Comparison of ENCODE assay signal across 13 cellular contexts in genomic region chr10:44965104-44965503, GRCh38. TPM values are rescaled to one million over a fixed set of nuclear protein-coding genes. Genes with fewer than 3 reads are reported as not detected.
DNase-seq lines count a peak whose midpoint lies in the region; ATAC-seq and TF ChIP-seq lines count a peak whose summit lies in the region.
"Had no signal": no experiment of that assay in that cellular context is flagged by ENCODE, and none has a peak within 500 bp of the region (broad histone marks: within the 10 kb centered on the region; RNA-seq: fewer than 3 reads in every experiment).

No MANE protein-coding gene starts in this region.

- H3K9me3 Mint-ChIP-seq in IgD-negative memory B cell: no peaks in the 10 kb centered on the region
- H3K9me3 Mint-ChIP-seq in brain: no peaks in the 10 kb centered on the region

- H3K4me1 Mint-ChIP-seq in IgD-negative memory B cell (peaks cover 38 to 60% (median 41%) of the 10 kb centered on the region in 3 donors), brain (peaks cover 78% of the 10 kb centered on the region)

- no peak for TF ChIP-seq CTCF in brain (conservative IDR thresholded peaks at IDR 0.05)

- no peak for ATAC-seq in HG02981 (IDR thresholded peaks at IDR 0.05; ENCODE audit: unreplicated experiment)
- ATAC-seq in HG03095 (IDR thresholded peaks at IDR 0.05; ENCODE audit: unreplicated experiment): no peak

- H3K36me3 Mint-ChIP-seq in IgD-negative memory B cell (no peaks in the 10 kb centered on the region), brain (peaks cover 15% of the 10 kb centered on the region)

- H3K27ac Mint-ChIP-seq in IgD-negative memory B cell: peak overlapping the region in 1 of 3 donors; percentile 39
- H3K27ac Mint-ChIP-seq in brain: peak overlapping the region; percentile 92 to 100 (median 97)

- DNase-seq in medulla oblongata (ENCODE audit: extremely low spot score) (peak; percentile 15), NCI-H524 (lab: John Stamatoyannopoulos, UW) (no peak), SK-N-DZ (ENCODE audit: low spot score) (no peak)
- DNase-seq: activated CD4-positive, alpha-beta T cell treated with anti-CD3 and anti-CD28 coated beads, Interleukin-2, amount 50 U/mL, for 4 hours; activated naive CD4-positive, alpha-beta T cell had no signal

- H3K4me3 Mint-ChIP-seq in IgD-negative memory B cell (peak overlapping the region in 3 of 4 donors; percentile 8 to 68 (median 9)), brain (peak overlapping the region in 4 of 5 experiments; percentile 56 to 87 (median 68))

- H3K27ac ChIP-seq in temporal lobe (ENCODE audit: low read depth, low read length): peak overlapping the region; percentile 95

- no peaks in the 10 kb centered on the region for H3K27me3 Mint-ChIP-seq in IgD-negative memory B cell
- H3K27me3 Mint-ChIP-seq in brain: peaks cover 3% of the 10 kb centered on the region

RNA-seq across cellular contexts. Expression of gene RASSF4, which starts 5.5 kb away (rescaled TPM):
- polyA plus RNA-seq in IgD-negative memory B cell (0.69 TPM), brain (ENCODE audit: insufficient read depth, low read depth, low replicate concordance) (23.9 TPM)
- 12.0 TPM for total RNA-seq in temporal lobe
- polyA plus RNA-seq in SK-N-DZ (2014; cell fraction: cytosol; rRNA removed): 4.0 and 4.5 TPM in 2 replicates
- 9.5 and 13.3 TPM in 2 replicates for polyA plus RNA-seq in SK-N-DZ (2014; cell fraction: nucleus; rRNA removed)

RNA-seq across cellular contexts. Expression of gene DEPP1, which starts 13.5 kb away (rescaled TPM):
- polyA plus RNA-seq in IgD-negative memory B cell (not detected), brain (ENCODE audit: insufficient read depth, low read depth, low replicate concordance) (33.5 TPM)
- total RNA-seq in temporal lobe: 3.4 TPM
- 1.2 TPM in 2 replicates for polyA plus RNA-seq in SK-N-DZ (2014; cell fraction: cytosol; rRNA removed)
- 1.6 and 2.9 TPM in 2 replicates for polyA plus RNA-seq in SK-N-DZ (2014; cell fraction: nucleus; rRNA removed)

RNA-seq across cellular contexts. Expression of gene ZNF22, which starts 35.6 kb away (rescaled TPM):
- polyA plus RNA-seq in IgD-negative memory B cell: 42.9 TPM
- 20.2 TPM for polyA plus RNA-seq in brain (ENCODE audit: insufficient read depth, low read depth, low replicate concordance)
- 34.4 TPM for total RNA-seq in temporal lobe
- 47.8 and 50.2 TPM in 2 replicates for polyA plus RNA-seq in SK-N-DZ (2014; cell fraction: cytosol; rRNA removed)
- 31.7 and 41.0 TPM in 2 replicates for polyA plus RNA-seq in SK-N-DZ (2014; cell fraction: nucleus; rRNA removed)

RNA-seq across cellular contexts. Expression of gene TMEM72, which starts 54.0 kb away (rescaled TPM):
- not detected for polyA plus RNA-seq in IgD-negative memory B cell
- not detected for polyA plus RNA-seq in brain (ENCODE audit: insufficient read depth, low read depth, low replicate concordance)
- total RNA-seq in temporal lobe: not detected
- not detected in 2 replicates for polyA plus RNA-seq in SK-N-DZ (2014; cell fraction: cytosol; rRNA removed)
- not detected in 2 replicates for polyA plus RNA-seq in SK-N-DZ (2014; cell fraction: nucleus; rRNA removed)
- total RNA-seq: fibroblast of lung; M059J; T-helper 2 cell treated with Interferon-gamma antibody and Interleukin-4, amounts not matched to agents 100 ng/mL and 5 ng/mL, for 36 hours had no signal
- polyA plus RNA-seq: fibroblast of lung had no signal

Comparison
In these comparisons a context has a peak if more than half of its experiments do, and no peak if none do; other contexts are left out.
1. RNA of gene RASSF4, which starts 5.5 kb away (polyA plus RNA-seq): 23.9 TPM in brain (single experiment); 0.69 TPM in IgD-negative memory B cell (single experiment); every median in the first group is over 10 times any median in the second.
2. RNA of gene DEPP1, which starts 13.5 kb away (polyA plus RNA-seq): 33.5 TPM in brain (single experiment); not detected in IgD-negative memory B cell (single experiment); every median in the first group is over 10 times any median in the second.